ENCODE assay signal across 11 cellular contexts in genomic region chr6:1864496-1864895, GRCh38.
A peak's percentile ranks its signal among the peaks of the same experiment; 100 is the strongest.
DNase-seq lines count a peak whose midpoint lies in the region; ATAC-seq lines count a peak whose summit lies in the region.
"Had no signal": no experiment of that assay in that cellular context is flagged by ENCODE, and none has a peak within 500 bp of the region (broad histone marks: within the 10 kb centered on the region; RNA-seq: fewer than 3 reads in every experiment).

No MANE protein-coding gene starts in this region.

- intact Hi-C loops in sciatic nerve (cut with DNase I): no loop called here

- ATAC-seq in sciatic nerve (peak; percentile 56), HG03571 (IDR thresholded peaks at IDR 0.05; ENCODE audit: unreplicated experiment) (no peak)

- peak; percentile 18 for DNase-seq in NCI-H2107 treated with DMSO at 0.1 percent for 48 hours (lab: John Stamatoyannopoulos, UW; ENCODE audit: unreplicated experiment)
- no peak for DNase-seq in NCI-H2107 (lab: John Stamatoyannopoulos, UW)
- DNase-seq in NCI-H748 (lab: John Stamatoyannopoulos, UW; ENCODE audit: unreplicated experiment): peak; percentile 61
- DNase-seq in fibroblast of gingiva (ENCODE audit: low read depth): peak; percentile 44
- DNase-seq in sciatic nerve (ENCODE audit: low spot score): no peak
- no peak for DNase-seq in ureter (ENCODE audit: low spot score)
- no peak for DNase-seq in activated gamma-delta T cell (lab: John Stamatoyannopoulos, UW)
- DNase-seq: activated CD8-positive, alpha-beta memory T cell treated with anti-CD3 and anti-CD28 coated beads, Interleukin-2, amount 50 U/mL, for 4 hours; cerebellar nuclear complex; SIG-M5 had no signal

Comparison
In these comparisons a context has a peak if more than half of its experiments do, and no peak if none do; other contexts are left out.
1. DNase-seq: peak in NCI-H2107 treated with DMSO at 0.1 percent for 48 hours (single experiment), NCI-H748 (single experiment) and fibroblast of gingiva (single experiment); none in NCI-H2107 (single experiment), sciatic nerve (single experiment), ureter (single experiment) and activated gamma-delta T cell (single experiment).